ENCODE assay signal across 18 cellular contexts in the genomic region with DNA sequence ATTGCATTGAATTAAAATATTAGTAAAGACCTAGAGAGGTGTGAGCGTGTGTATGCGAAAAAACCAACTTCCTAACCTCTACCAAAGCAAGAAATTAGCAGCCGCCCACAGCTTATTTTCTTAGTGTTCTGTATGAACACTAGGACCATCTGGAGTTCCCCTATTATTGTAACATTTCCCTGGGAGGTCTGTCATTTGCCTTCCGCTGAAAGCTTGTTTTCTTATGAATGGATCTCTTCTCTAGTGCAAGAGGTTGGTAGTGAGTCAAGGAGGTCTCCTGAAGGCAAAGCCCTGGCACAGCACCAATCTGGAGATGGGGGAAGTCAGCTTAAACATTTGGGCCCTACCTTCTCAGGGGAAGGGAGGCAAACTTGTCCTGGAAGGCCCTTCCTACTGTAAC. TPM values are rescaled to one million over a fixed set of nuclear protein-coding genes. Genes with fewer than 3 reads are reported as not detected.
DNase-seq lines count a peak whose midpoint lies in the region; ATAC-seq, FAIRE-seq and TF ChIP-seq lines count a peak whose summit lies in the region.
"Had no signal": no experiment of that assay in that cellular context is flagged by ENCODE, and none has a peak within 500 bp of the region (broad histone marks: within the 10 kb centered on the region; RNA-seq: fewer than 3 reads in every experiment).

No MANE protein-coding gene starts in this region.

- BruUV-seq in PC-3 (replicated peaks; lab: Mats Ljungman, UMichigan), result no TSS peak

- H3K9me3 ChIP-seq in CD8-positive, alpha-beta T cell (ENCODE audit: low read length), result no peaks in the 10 kb centered on the region
- no peaks in the 10 kb centered on the region for H3K9me3 ChIP-seq in PC-3 (ENCODE audit: low read length)
- H3K9me3 ChIP-seq: left ventricle myocardium inferior, psoas muscle, tibial artery had no signal

- H3K27ac Mint-ChIP-seq in CD8-positive, alpha-beta T cell, result peak overlapping the region; percentile 89
- H3K27ac Mint-ChIP-seq in central memory CD8-positive, alpha-beta T cell (ENCODE audit: low read depth), result peak overlapping the region; percentile 55

- peak; percentile 58 to 61 for ATAC-seq in activated CD4-positive, CD25-positive, alpha-beta regulatory T cell treated with anti-CD3 and anti-CD28 coated beads, Interleukin-2, amount 50 U/mL, for 24 hours
- no peak for ATAC-seq in CD8-positive, alpha-beta T cell
- no peak for ATAC-seq in central memory CD8-positive, alpha-beta T cell (replicated peaks; ENCODE audit: extremely low read depth, poor library complexity, severe bottlenecking)
- ATAC-seq in PC-3, result no peak
- ATAC-seq: foreskin keratinocyte, psoas muscle had no signal

- H3K36me3 ChIP-seq in CD8-positive, alpha-beta T cell (ENCODE audit: insufficient read depth, low read length), result peaks cover 17% of the 10 kb centered on the region
- no peaks in the 10 kb centered on the region for H3K36me3 ChIP-seq in PC-3 (ENCODE audit: low read depth, low read length)
- H3K36me3 ChIP-seq: left ventricle myocardium inferior, tibial artery had no signal

- no peaks in the 10 kb centered on the region for H3K27me3 ChIP-seq in CD8-positive, alpha-beta T cell (ENCODE audit: insufficient read depth, low read length)
- H3K27me3 ChIP-seq in PC-3 (ENCODE audit: low read length), result no peaks in the 10 kb centered on the region
- H3K27me3 ChIP-seq: tibial artery had no signal

- H3K4me1 ChIP-seq in CD8-positive, alpha-beta T cell (ENCODE audit: insufficient read depth, low read length), result peaks cover 59% of the 10 kb centered on the region
- no peaks in the 10 kb centered on the region for H3K4me1 ChIP-seq in PC-3 (ENCODE audit: insufficient read depth, low read length)
- H3K4me1 ChIP-seq: foreskin keratinocyte, left ventricle myocardium inferior, psoas muscle, tibial artery had no signal

- H3F3A ChIP-seq in PC-3 (ENCODE audit: low read length, unreplicated experiment), result no peaks in the 10 kb centered on the region

- CTCF ChIA-PET in CD8-positive, alpha-beta T cell (lab: Charles Lee), result interaction anchor here (0.6 to 6.4 kb wide), 5 partner anchors 10 to 181 kb away, joined by 3 to 33 read pairs (median 6); partner anchors contain the start of gene TNFSF8
- CTCF ChIA-PET in PC-3 (lab: Charles Lee), result no interaction called here

- no peaks in the 10 kb centered on the region for H3K27me3 Mint-ChIP-seq in CD8-positive, alpha-beta T cell (ENCODE audit: low read depth)
- no peaks in the 10 kb centered on the region for H3K27me3 Mint-ChIP-seq in central memory CD8-positive, alpha-beta T cell

- intact Hi-C loops in CD8-positive, alpha-beta T cell (cut with DNase I, micrococcal nuclease), result loop anchor here in 1 of 2 experiments (10.0 kb wide), 2 partner anchors 325 to 535 kb away; partner anchors contain the start of gene AKNA
- intact Hi-C loops in PC-3 (cut with micrococcal nuclease), result no loop called here

- peak overlapping the region; percentile 9 for H3K4me3 Mint-ChIP-seq in CD8-positive, alpha-beta T cell
- H3K4me3 Mint-ChIP-seq in central memory CD8-positive, alpha-beta T cell, result peak overlapping the region; percentile 36

- H3K4me3 ChIP-seq in CD8-positive, alpha-beta T cell (ENCODE audit: low read depth, low read length), result no peak overlapping the region
- H3K4me3 ChIP-seq in PC-3 (ENCODE audit: low read length), result no peak overlapping the region
- H3K4me3 ChIP-seq: GM23248, left ventricle myocardium inferior, psoas muscle, tibial artery had no signal

- H4K20me1 ChIP-seq in PC-3 (ENCODE audit: low read length), result no peaks in the 10 kb centered on the region

- no peak overlapping the region for H3K27ac ChIP-seq in CD8-positive, alpha-beta T cell (ENCODE audit: low read depth, low read length)
- no peak overlapping the region for H3K27ac ChIP-seq in PC-3 (ENCODE audit: low read length)
- H3K27ac ChIP-seq: foreskin keratinocyte, GM23248, left ventricle myocardium inferior, psoas muscle, tibial artery had no signal

- H3K4me1 Mint-ChIP-seq in CD8-positive, alpha-beta T cell (ENCODE audit: low read depth), result peaks cover 90% of the 10 kb centered on the region
- H3K4me1 Mint-ChIP-seq in central memory CD8-positive, alpha-beta T cell, result peaks cover 73% of the 10 kb centered on the region

- TF ChIP-seq CTCF in CD8-positive, alpha-beta T cell (IDR thresholded peaks at IDR 0.05), result no peak
- TF ChIP-seq CTCF in PC-3 (conservative IDR thresholded peaks at IDR 0.05; ENCODE audit: low read depth, low read length), result no peak

- POLR2A ChIA-PET in CD8-positive, alpha-beta T cell (lab: Charles Lee), result interaction anchor here (0.9 to 5.3 kb wide), 3 partner anchors 10 to 21 kb away, joined by 3 to 34 read pairs (median 5); partner anchors contain the start of gene TNFSF8
- POLR2A ChIA-PET in PC-3 (lab: Charles Lee; ENCODE audit: unreplicated experiment), result no interaction called here

- no peaks in the 10 kb centered on the region for H3K9me2 ChIP-seq in PC-3 (replicated peaks; ENCODE audit: low read length)

- no peak overlapping the region for H3K9ac ChIP-seq in PC-3 (ENCODE audit: low read length)
- H3K9ac ChIP-seq: GM23248 had no signal

- DNase-seq in activated CD4-positive, CD25-positive, alpha-beta regulatory T cell treated with anti-CD3 and anti-CD28 coated beads, Interleukin-2, amount 50 U/mL, for 72 hours, result no peak
- no peak for DNase-seq in CD8-positive, alpha-beta T cell
- DNase-seq in SK-MEL-5 (ENCODE audit: low read depth, low spot score) (peak; percentile 37), H54 (ENCODE audit: insufficient read length, low spot score) (no peak), GM12892 (ENCODE audit: insufficient read length) (no peak), PC-3 (no peak)
- no peak for DNase-seq in central memory CD8-positive, alpha-beta T cell (ENCODE audit: low spot score in 2 of 2)
- DNase-seq: caudate nucleus, foreskin keratinocyte, GM23248, left ventricle myocardium inferior, NCI-H1694, NCI-H774, psoas muscle, RPMI8226, tibial artery had no signal

- in situ Hi-C loops in SK-MEL-5 (cut with HindIII; ENCODE audit: low pct_unique_long_range_greater_than_20kb, low sequenced_read_pairs), result no loop called here

- H2AFZ ChIP-seq in PC-3 (ENCODE audit: low read length), result no peak overlapping the region
- H2AFZ ChIP-seq: GM23248 had no signal

- H3K4me2 ChIP-seq in PC-3 (ENCODE audit: low read length), result no peak overlapping the region

- TF ChIP-seq POLR2A in H54 (IDR thresholded peaks at IDR 0.05; ENCODE audit: low read depth, low read length) (no peak), GM12892 (IDR thresholded peaks at IDR 0.05; ENCODE audit: low read depth, low read length) (no peak)

- no peak for FAIRE-seq in H54 (lab: Jason Lieb, UNC)
- no peak for FAIRE-seq in GM12892 (lab: Jason Lieb, UNC)
- FAIRE-seq: GM18507 had no signal

- no peaks in the 10 kb centered on the region for H3K79me2 ChIP-seq in PC-3 (ENCODE audit: low read length)

- no peaks in the 10 kb centered on the region for H3K9me3 Mint-ChIP-seq in CD8-positive, alpha-beta T cell
- H3K9me3 Mint-ChIP-seq in central memory CD8-positive, alpha-beta T cell, result no peaks in the 10 kb centered on the region

- H3K36me3 Mint-ChIP-seq in CD8-positive, alpha-beta T cell, result peaks cover 70% of the 10 kb centered on the region
- H3K36me3 Mint-ChIP-seq in central memory CD8-positive, alpha-beta T cell (ENCODE audit: insufficient read depth), result peaks cover 25% of the 10 kb centered on the region

RNA-seq across cellular contexts. Expression of gene TNFSF8, which starts 10.8 kb away (rescaled TPM):
- total RNA-seq in CD8-positive, alpha-beta T cell, result 10 to 100 TPM; 47.7 to 49.3 TPM
- not detected in 2 replicates for total RNA-seq in SK-MEL-5 (2014; rRNA removed; shearing (Covaris generic))
- polyA plus RNA-seq in SK-MEL-5 (2015; cell fraction: cytosol; rRNA removed), result not detected in 2 replicates
- 0.41 TPM in 1 of 2 replicates, not detected in the other for polyA plus RNA-seq in SK-MEL-5 (2015; cell fraction: nucleus; rRNA removed)
- polyA plus RNA-seq in GM12892 (2012; ENCODE audit: missing spikeins), result not detected
- total RNA-seq in PC-3 (2014; rRNA removed), result not detected in 2 replicates
- total RNA-seq: foreskin keratinocyte, GM23248 had no signal
- polyA plus RNA-seq: foreskin keratinocyte, GM23248 had no signal

Comparison
In these comparisons a context has a peak if more than half of its experiments do, and no peak if none do; other contexts are left out.
1. ATAC-seq: peak in activated CD4-positive, CD25-positive, alpha-beta regulatory T cell treated with anti-CD3 and anti-CD28 coated beads, Interleukin-2, amount 50 U/mL, for 24 hours (2 of 2); none in CD8-positive, alpha-beta T cell (single experiment), central memory CD8-positive, alpha-beta T cell (single experiment) and PC-3 (single experiment).
2. RNA of gene TNFSF8, which starts 10.8 kb away (total RNA-seq): 47.7 to 49.3 TPM in CD8-positive, alpha-beta T cell; not detected in SK-MEL-5 and not detected in PC-3; every median in the first group is over 10 times any median in the second.